ENCODE assay signal across 2 cellular contexts in the genomic region with DNA sequence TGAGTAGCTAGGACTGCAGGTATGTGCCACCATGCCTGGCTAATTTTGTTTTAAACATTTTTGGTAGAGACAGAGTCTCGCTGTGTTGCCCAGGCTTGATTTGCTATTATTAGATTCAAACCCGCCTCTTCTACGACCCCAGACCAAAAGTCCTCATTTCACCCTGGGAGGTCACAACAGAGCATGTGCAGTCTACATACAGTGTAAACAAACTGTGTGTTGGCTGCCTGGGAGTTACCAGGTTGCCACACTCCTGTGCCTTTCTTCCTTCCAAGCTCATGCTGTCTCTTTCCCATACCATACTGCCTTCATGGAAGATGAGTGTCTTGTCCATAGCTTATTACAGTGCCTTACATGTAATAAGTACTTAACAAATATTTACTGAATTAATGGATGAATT. TPM values are rescaled to one million over a fixed set of nuclear protein-coding genes. Genes with fewer than 3 reads are reported as not detected.
"Had no signal": no experiment of that assay in that cellular context is flagged by ENCODE, and none has a peak within 500 bp of the region (broad histone marks: within the 10 kb centered on the region; RNA-seq: fewer than 3 reads in every experiment).

No MANE protein-coding gene starts in this region.

RNA-seq across cellular contexts. Expression of gene ACSM2B, which starts 11.9 kb away (rescaled TPM):
- total RNA-seq: G401, GM12878 had no signal
- polyA plus RNA-seq: GM12878 had no signal
